Comparison of ENCODE assay signal across 8 cellular contexts in the genomic region with DNA sequence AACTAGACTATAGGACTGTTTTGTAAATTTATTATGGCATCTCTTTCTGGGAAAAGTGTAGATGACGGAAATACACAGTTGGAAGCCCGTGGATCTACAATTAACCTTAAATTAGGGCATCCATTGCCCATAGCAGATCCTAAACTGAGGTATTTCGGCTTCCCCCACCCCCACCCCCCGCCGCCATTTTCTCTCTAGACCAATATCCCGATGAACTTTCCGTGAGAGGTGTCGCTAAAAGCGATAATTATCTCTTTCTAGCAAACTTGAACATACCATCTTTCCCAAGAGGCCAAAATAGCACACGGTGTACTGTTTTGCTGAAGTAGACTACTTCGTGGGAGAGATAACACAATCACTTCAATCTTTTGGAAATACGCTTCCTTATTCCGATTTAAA. TPM values are rescaled to one million over a fixed set of nuclear protein-coding genes. Genes with fewer than 3 reads are reported as not detected.
A peak's percentile ranks its signal among the peaks of the same experiment; 100 is the strongest.
DNase-seq lines count a peak whose midpoint lies in the region; ATAC-seq, FAIRE-seq and TF ChIP-seq lines count a peak whose summit lies in the region.

No MANE protein-coding gene starts in this region.

- peaks cover 0 to 9% (median 0%) of the 10 kb centered on the region in 7 donors for H3K27me3 ChIP-seq in spleen (replicated peaks in 1 of 7)

- CTCF ChIA-PET in WTC11 (lab: Charles Lee): interaction anchor here (1.1 to 1.7 kb wide), 4 partner anchors 28 to 124 kb away, joined by 3 to 13 read pairs (median 5); partner anchors contain the start of genes APOO, CXorf58 and EIF2S3

- peak overlapping the region; percentile 88 for H3K27ac Mint-ChIP-seq in activated T-cell treated with anti-CD3 and anti-CD28 coated beads, Interleukin-2, amount 50 U/mL, for 24 hours
- H3K27ac Mint-ChIP-seq in WTC11: no peak overlapping the region; the same call in 1 of the 2 replicates

- H3K36me3 Mint-ChIP-seq in activated T-cell treated with anti-CD3 and anti-CD28 coated beads, Interleukin-2, amount 50 U/mL, for 24 hours (ENCODE audit: low read depth): peaks cover 20% of the 10 kb centered on the region
- peaks cover 9% of the 10 kb centered on the region; the same call in 1 of the 2 replicates for H3K36me3 Mint-ChIP-seq in WTC11

- intact Hi-C loops in spleen (cut with DNase I; ENCODE audit: low total_unique reads): no loop called here

- WGBS in spleen, 5 donors: 9 to 38% (median 14%) methylated on average over 13 of the region's 13 CpGs

- TF ChIP-seq CTCF in WTC11 (IDR thresholded peaks at IDR 0.05) (no peak), spleen (IDR thresholded peaks at IDR 0.05 in 8 of 11, conservative IDR thresholded peaks at IDR 0.05 in 3 of 11) (no peak)

- H3K9me3 Mint-ChIP-seq in activated T-cell treated with anti-CD3 and anti-CD28 coated beads, Interleukin-2, amount 50 U/mL, for 24 hours: no peaks in the 10 kb centered on the region
- no peaks in the 10 kb centered on the region for H3K9me3 Mint-ChIP-seq in WTC11

- peak overlapping the region; percentile 83 to 98 (median 96) for H3K27ac ChIP-seq in spleen

- peaks cover 13% of the 10 kb centered on the region for H3K4me1 Mint-ChIP-seq in activated T-cell treated with anti-CD3 and anti-CD28 coated beads, Interleukin-2, amount 50 U/mL, for 24 hours (ENCODE audit: low read depth)
- peaks cover 2% of the 10 kb centered on the region; the same call in 1 of the 2 replicates for H3K4me1 Mint-ChIP-seq in WTC11

- H3K9me3 ChIP-seq in spleen: no peaks in the 10 kb centered on the region

- H3K4me3 ChIP-seq in spleen: peak overlapping the region; percentile 28 to 88 (median 52)

- FAIRE-seq in urothelium cell line (lab: Jason Lieb, UNC): no peak

- peaks cover 0 to 16% (median 1%) of the 10 kb centered on the region in 6 donors for H3K4me1 ChIP-seq in spleen

- DNase-seq in activated T-cell treated with anti-CD3 and anti-CD28 coated beads, Interleukin-2, amount 50 U/mL, for 24 hours: no peak
- DNase-seq in activated T-cell treated with anti-CD3 and anti-CD28 coated beads, Interleukin-2, amount 50 U/mL, for 1 hour: no peak
- no peak for DNase-seq in WTC11 (ENCODE audit: low spot score)
- DNase-seq in hepatic stellate cell (ENCODE audit: low spot score): peak; percentile 36
- no peak for DNase-seq in spleen
- no peak for DNase-seq in activated effector memory CD4-positive, alpha-beta T cell treated with anti-CD3 and anti-CD28 coated beads, Interleukin-2, amount 50 U/mL, for 16 hours
- no peak for DNase-seq in urothelium cell line (ENCODE audit: low spot score)

- peak overlapping the region; percentile 81 for H3K4me3 Mint-ChIP-seq in activated T-cell treated with anti-CD3 and anti-CD28 coated beads, Interleukin-2, amount 50 U/mL, for 24 hours
- peak overlapping the region; percentile 76 for H3K4me3 Mint-ChIP-seq in WTC11

- H3K27me3 Mint-ChIP-seq in activated T-cell treated with anti-CD3 and anti-CD28 coated beads, Interleukin-2, amount 50 U/mL, for 24 hours: peaks cover 39% of the 10 kb centered on the region
- H3K27me3 Mint-ChIP-seq in WTC11 (ENCODE audit: low read depth): peaks cover 41% of the 10 kb centered on the region

- H3K36me3 ChIP-seq in spleen: no peaks in the 10 kb centered on the region

- POLR2A ChIA-PET in WTC11 (lab: Charles Lee): interaction anchor here (2.2 kb wide), 1 partner anchor 28 kb away, joined by 18 read pairs; the partner anchor contains the start of gene EIF2S3

- TF ChIP-seq POLR2A in spleen (IDR thresholded peaks at IDR 0.05): no peak

- ATAC-seq in WTC11 (no peak), HG03457 (IDR thresholded peaks at IDR 0.05; ENCODE audit: unreplicated experiment) (no peak)

TF ChIP-seq in WTC11, 78 proteins besides CTCF, POLR2A, EP300 and RAD21:
- TF ChIP-seq IRF2 (CRISPR knock-in tag; IDR thresholded peaks at IDR 0.05; ENCODE audit: borderline replicate concordance, low read depth) (no peak), ATF2 (CRISPR knock-in tag; IDR thresholded peaks at IDR 0.05; ENCODE audit: borderline replicate concordance, low read depth) (no peak), ZNF219 (CRISPR knock-in tag; IDR thresholded peaks at IDR 0.05; ENCODE audit: borderline replicate concordance) (no peak), SOX15 (CRISPR knock-in tag; IDR thresholded peaks at IDR 0.05) (no peak), ZNF281 (CRISPR knock-in tag; IDR thresholded peaks at IDR 0.05) (no peak), SMAD3 (CRISPR knock-in tag; IDR thresholded peaks at IDR 0.05; ENCODE audit: borderline replicate concordance) (no peak), SP1 (CRISPR knock-in tag; conservative IDR thresholded peaks at IDR 0.05) (no peak)

RNA-seq across cellular contexts. Expression of gene KLHL15, which starts 0.6 kb away (rescaled TPM):
- total RNA-seq in WTC11 (2021) (6.6 to 7.4 TPM (median 7.2 TPM) in 3 replicates), spleen (10 to 100 TPM in 3 of 7 donors, 1 to 10 TPM in 4; 7.0 to 13.9 (median 8.9) TPM)
- 1 to 10 TPM; 1.5 to 2.1 (median 2.0) TPM for polyA plus RNA-seq in spleen

RNA-seq across cellular contexts. Expression of gene EIF2S3, which starts 28.4 kb away (rescaled TPM):
- total RNA-seq in WTC11 (2021) (251 to 299 TPM (median 264 TPM) in 3 replicates), spleen (100 to 1,000 TPM; 124 to 207 (median 162) TPM)
- 10 to 100 TPM; 67.6 to 87.2 (median 73.4) TPM for polyA plus RNA-seq in spleen
